ENCODE assay signal across 12 cellular contexts in genomic region chr21:27060190-27060589, GRCh38.
"Had no signal": no experiment of that assay in that cellular context is flagged by ENCODE, and none has a peak within 500 bp of the region (broad histone marks: within the 10 kb centered on the region; RNA-seq: fewer than 3 reads in every experiment).

No MANE protein-coding gene starts in this region.

- H3K4me1 ChIP-seq: colonic mucosa, transverse colon had no signal

- H3K4me3 ChIP-seq: cardiac muscle cell, colonic mucosa, skin epidermis, transverse colon had no signal

- DNase-seq: colonic mucosa; effector memory CD4-positive, alpha-beta T cell; foreskin melanocyte; head of caudate nucleus; islet precursor cell; T-helper 2 cell; transverse colon had no signal

- H3K9me3 ChIP-seq: colonic mucosa, transverse colon had no signal

- H3K27me3 ChIP-seq: cardiac muscle cell, colonic mucosa, transverse colon had no signal

- H3K27ac ChIP-seq: cardiac muscle cell, colonic mucosa, epithelial cell of prostate, skin epidermis, transverse colon had no signal

- ATAC-seq: activated naive CD4-positive, alpha-beta T cell treated with anti-CD3 and anti-CD28 coated beads, Interleukin-2, amount 50 U/mL, for 72 hours; left lobe of liver had no signal

- H3K36me3 ChIP-seq: cardiac muscle cell, colonic mucosa, transverse colon had no signal
